In genomic region chr15:42494998-42495360, GRCh38 we compare ENCODE assay signal across 8 cellular contexts. TPM values are rescaled to one million over a fixed set of nuclear protein-coding genes. Genes with fewer than 3 reads are reported as not detected.
DNase-seq lines count a peak whose midpoint lies in the region; ATAC-seq lines count a peak whose summit lies in the region.

No MANE protein-coding gene starts in this region.

- H3K27me3 Mint-ChIP-seq in activated naive CD8-positive, alpha-beta T cell = no peaks in the 10 kb centered on the region

- peak overlapping the region; percentile 91 for H3K27ac Mint-ChIP-seq in activated naive CD8-positive, alpha-beta T cell

- no peaks in the 10 kb centered on the region for H3K9me3 Mint-ChIP-seq in activated naive CD8-positive, alpha-beta T cell (ENCODE audit: low read depth)

- H3K4me3 Mint-ChIP-seq in activated naive CD8-positive, alpha-beta T cell = peak overlapping the region; percentile 98

- peak overlapping the region; percentile 96 for H3K4me3 ChIP-seq in Jurkat, Clone E6-1 (ENCODE audit: low read length)

- DNase-seq in D341Med (ENCODE audit: low spot score) (peak; percentile 48), head of caudate nucleus (peak in 41 of 42 donors; percentile 16 to 90 (median 71)), nucleus accumbens (lab: John Stamatoyannopoulos, UW) (peak in 50 of 56 donors; percentile 7 to 80 (median 52)), NOMO-1 (lab: John Stamatoyannopoulos, UW; ENCODE audit: unreplicated experiment in 2 of 2) (no peak)
- DNase-seq in Jurkat, Clone E6-1 (ENCODE audit: low read depth, low spot score) = no peak

- intact Hi-C loops in head of caudate nucleus (cut with DNase I) = loop anchor here (5.0 to 10.0 kb wide), 2 partner anchors 50 to 82 kb away; partner anchors contain the start of genes HAUS2, LRRC57 and STARD9

- peaks cover 73% of the 10 kb centered on the region for H3K4me1 Mint-ChIP-seq in activated naive CD8-positive, alpha-beta T cell (ENCODE audit: low read depth)

- H3K36me3 Mint-ChIP-seq in activated naive CD8-positive, alpha-beta T cell = no peaks in the 10 kb centered on the region

- no peak for ATAC-seq in GM19455 (IDR thresholded peaks at IDR 0.05; ENCODE audit: unreplicated experiment)
- no peak for ATAC-seq in HG02759 (IDR thresholded peaks at IDR 0.05; ENCODE audit: unreplicated experiment)

RNA-seq across cellular contexts. Expression of gene SNAP23, which starts 0.5 kb away (rescaled TPM):
- 76.6 TPM for polyA plus RNA-seq in Jurkat, Clone E6-1 (2012; ENCODE audit: insufficient read depth, insufficient read length)

RNA-seq across cellular contexts. Expression of gene ZNF106, which starts 4.0 kb away (rescaled TPM):
- polyA plus RNA-seq in Jurkat, Clone E6-1 (2012; ENCODE audit: insufficient read depth, insufficient read length) = 31.8 TPM

RNA-seq across cellular contexts. Expression of gene LRRC57, which starts 53.6 kb away (rescaled TPM):
- 20.1 TPM for polyA plus RNA-seq in Jurkat, Clone E6-1 (2012; ENCODE audit: insufficient read depth, insufficient read length)

RNA-seq across cellular contexts. Expression of gene HAUS2, which starts 53.7 kb away (rescaled TPM):
- 33.1 TPM for polyA plus RNA-seq in Jurkat, Clone E6-1 (2012; ENCODE audit: insufficient read depth, insufficient read length)

Comparison
In these comparisons a context has a peak if more than half of its experiments do, and no peak if none do; other contexts are left out.
1. DNase-seq: peak in D341Med (single experiment), head of caudate nucleus (41 of 42) and nucleus accumbens (50 of 56); none in Jurkat, Clone E6-1 (single experiment) and NOMO-1 (0 of 2).